ENCODE assay signal across 19 cellular contexts in genomic region chr16:927406-927805, GRCh38. TPM values are rescaled to one million over a fixed set of nuclear protein-coding genes. Genes with fewer than 3 reads are reported as not detected.
"Had no signal": no experiment of that assay in that cellular context is flagged by ENCODE, and none has a peak within 500 bp of the region (broad histone marks: within the 10 kb centered on the region; RNA-seq: fewer than 3 reads in every experiment).

No MANE protein-coding gene starts in this region.

- DNase-seq: IMR-90, Kasumi-1, KG1, MM.1S, NCI-H1092 treated with DMSO at 0.1 percent for 48 hours, NCI-H1436, NCI-H187, NCI-H2029 treated with DMSO at 0.1 percent for 48 hours, NCI-H2171 treated with DMSO at 0.1 percent for 48 hours, NCI-H345, NCI-H446 treated with DMSO at 0.1 percent for 48 hours, NCI-H510A treated with DMSO at 0.1 percent for 48 hours, NCI-H526, RPMI8226, SHP77, SW 1271 had no signal

- ATAC-seq: HepG2 had no signal

RNA-seq across cellular contexts. Expression of gene LMF1, which starts 43.4 kb away (rescaled TPM):
- total RNA-seq: HT1080 had no signal

RNA-seq across cellular contexts. Expression of gene SOX8, which starts 54.2 kb away (rescaled TPM):
- total RNA-seq: HT1080, M059J had no signal
